In the genomic region with DNA sequence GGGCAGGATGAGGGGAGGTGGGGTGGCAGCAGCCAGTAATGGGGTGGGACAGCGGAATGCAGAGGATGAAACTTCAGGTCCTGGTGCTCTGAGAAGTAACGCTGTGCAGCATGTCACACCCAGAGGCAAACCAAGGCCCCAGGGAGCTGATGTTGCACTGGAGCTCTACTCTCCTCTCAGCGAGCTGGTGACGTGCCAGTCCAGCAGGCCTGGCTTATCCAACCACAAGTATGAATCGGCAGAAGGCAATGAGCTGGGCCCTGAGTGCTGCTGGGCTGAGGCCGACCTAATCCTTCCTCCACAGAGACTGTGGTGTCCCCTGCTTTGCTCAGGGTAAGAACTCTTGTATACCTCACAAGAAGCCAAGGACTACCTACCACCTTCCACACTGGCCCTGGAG, we compare ENCODE assay signal across 17 cellular contexts. TPM values are rescaled to one million over a fixed set of nuclear protein-coding genes. Genes with fewer than 3 reads are reported as not detected.
DNase-seq lines count a peak whose midpoint lies in the region; ATAC-seq and TF ChIP-seq lines count a peak whose summit lies in the region.
"Had no signal": no experiment of that assay in that cellular context is flagged by ENCODE, and none has a peak within 500 bp of the region (broad histone marks: within the 10 kb centered on the region; RNA-seq: fewer than 3 reads in every experiment).

No MANE protein-coding gene starts in this region.

- no peaks in the 10 kb centered on the region for H3K27me3 Mint-ChIP-seq in activated CD8-positive, alpha-beta memory T cell treated with anti-CD3 and anti-CD28 coated beads, Interleukin-2, amount 10 ng/mL, durations not matched to agents 7 days and 5 days
- H3K27me3 Mint-ChIP-seq in activated B cell treated with CpG ODN at 0.5 μM for 24 hours = no peaks in the 10 kb centered on the region

- no peaks in the 10 kb centered on the region for H3K9me3 Mint-ChIP-seq in activated CD8-positive, alpha-beta memory T cell treated with anti-CD3 and anti-CD28 coated beads, Interleukin-2, amount 10 ng/mL, durations not matched to agents 7 days and 5 days (ENCODE audit: low read depth)
- no peaks in the 10 kb centered on the region for H3K9me3 Mint-ChIP-seq in activated B cell treated with CpG ODN at 0.5 μM for 24 hours
- H3K9me3 Mint-ChIP-seq: activated T-cell treated with anti-CD3 and anti-CD28 coated beads, Interleukin-2, amount 50 U/mL, for 72 hours; type B pancreatic cell had no signal

- POLR2A ChIA-PET in activated B cell treated with CpG ODN at 0.5 μM for 24 hours (lab: Charles Lee) = interaction anchor here (0.8 kb wide), 1 partner anchor 8 kb away, joined by 4 read pairs; no protein-coding TSS in a partner anchor

- peak overlapping the region; percentile 76 for H3K27ac Mint-ChIP-seq in activated CD8-positive, alpha-beta memory T cell treated with anti-CD3 and anti-CD28 coated beads, Interleukin-2, amount 10 ng/mL, durations not matched to agents 7 days and 5 days
- no peak overlapping the region for H3K27ac Mint-ChIP-seq in activated B cell treated with CpG ODN at 0.5 μM for 24 hours
- H3K27ac Mint-ChIP-seq: activated T-cell treated with anti-CD3 and anti-CD28 coated beads, Interleukin-2, amount 50 U/mL, for 72 hours; type B pancreatic cell had no signal

- peak; percentile 40 for DNase-seq in activated CD8-positive, alpha-beta memory T cell treated with anti-CD3 and anti-CD28 coated beads, Interleukin-2, amount 10 ng/mL, durations not matched to agents 7 days and 5 days
- no peak for DNase-seq in activated CD8-positive, alpha-beta memory T cell treated with anti-CD3 and anti-CD28 coated beads, Interleukin-2, amount 50 U/mL, for 4 hours
- peak; percentile 63 for DNase-seq in M059J (ENCODE audit: low read depth)
- DNase-seq in activated B cell treated with CpG ODN at 0.5 μM for 24 hours = no peak
- DNase-seq in NCI-H1092 (lab: John Stamatoyannopoulos, UW) = no peak
- DNase-seq in stimulated activated CD4-positive, alpha-beta T cell treated with anti-CD3 and anti-CD28 coated beads, Interleukin-4, amount 100 ng/mL, for 24 hours = no peak
- DNase-seq: activated T-cell treated with anti-CD3 and anti-CD28 coated beads, Interleukin-2, amount 50 U/mL, for 72 hours; cerebellar nuclear complex; foreskin fibroblast; left cardiac atrium; NCI-H2081 treated with DMSO at 0.1 percent for 48 hours had no signal

- CTCF ChIA-PET in activated CD8-positive, alpha-beta memory T cell treated with anti-CD3 and anti-CD28 coated beads, Interleukin-2, amount 10 ng/mL, durations not matched to agents 7 days and 5 days (lab: Charles Lee) = interaction anchor here (0.9 to 2.1 kb wide), 2 partner anchors 9 to 16 kb away, joined by 4 to 5 read pairs; no protein-coding TSS in a partner anchor
- CTCF ChIA-PET in activated B cell treated with CpG ODN at 0.5 μM for 24 hours (lab: Charles Lee) = interaction anchor here (1.2 kb wide), 1 partner anchor 90 kb away, joined by 4 read pairs; no protein-coding TSS in a partner anchor

- ATAC-seq in activated CD8-positive, alpha-beta memory T cell treated with anti-CD3 and anti-CD28 coated beads, Interleukin-2, amount 10 ng/mL, durations not matched to agents 7 days and 5 days = no peak
- ATAC-seq in activated B cell treated with CpG ODN at 0.5 μM for 24 hours (ENCODE audit: low read depth) (peak; percentile 43), HG02798 (IDR thresholded peaks at IDR 0.05; ENCODE audit: poor library complexity, unreplicated experiment) (no peak), GM21529 (IDR thresholded peaks at IDR 0.05; ENCODE audit: unreplicated experiment) (no peak)
- ATAC-seq: left cardiac atrium, Right ventricle myocardium inferior had no signal

- intact Hi-C loops in activated B cell treated with CpG ODN at 0.5 μM for 24 hours (cut with micrococcal nuclease) = no loop called here

- no peak overlapping the region for H3K4me3 Mint-ChIP-seq in activated CD8-positive, alpha-beta memory T cell treated with anti-CD3 and anti-CD28 coated beads, Interleukin-2, amount 10 ng/mL, durations not matched to agents 7 days and 5 days
- H3K4me3 Mint-ChIP-seq in activated B cell treated with CpG ODN at 0.5 μM for 24 hours = no peak overlapping the region
- H3K4me3 Mint-ChIP-seq: activated T-cell treated with anti-CD3 and anti-CD28 coated beads, Interleukin-2, amount 50 U/mL, for 72 hours; type B pancreatic cell had no signal

- peaks cover 45% of the 10 kb centered on the region for H3K36me3 Mint-ChIP-seq in activated CD8-positive, alpha-beta memory T cell treated with anti-CD3 and anti-CD28 coated beads, Interleukin-2, amount 10 ng/mL, durations not matched to agents 7 days and 5 days
- peaks cover 24% of the 10 kb centered on the region for H3K36me3 Mint-ChIP-seq in activated B cell treated with CpG ODN at 0.5 μM for 24 hours (ENCODE audit: low read depth)
- H3K36me3 Mint-ChIP-seq: type B pancreatic cell had no signal

- no peak for TF ChIP-seq CTCF in activated B cell treated with CpG ODN at 0.5 μM for 24 hours (IDR thresholded peaks at IDR 0.05)

- H3K4me1 Mint-ChIP-seq in activated CD8-positive, alpha-beta memory T cell treated with anti-CD3 and anti-CD28 coated beads, Interleukin-2, amount 10 ng/mL, durations not matched to agents 7 days and 5 days = peaks cover 80% of the 10 kb centered on the region
- H3K4me1 Mint-ChIP-seq in activated B cell treated with CpG ODN at 0.5 μM for 24 hours = peaks cover 73% of the 10 kb centered on the region

RNA-seq across cellular contexts. Expression of gene CD86, which starts 30.5 kb away (rescaled TPM):
- total RNA-seq in activated CD8-positive, alpha-beta memory T cell treated with anti-CD3 and anti-CD28 coated beads, Interleukin-2, amount 10 ng/mL, durations not matched to agents 7 days and 5 days = 10 to 100 TPM; 23.4 to 25.3 TPM
- 0.37 TPM in 1 of 2 replicates, not detected in the other for total RNA-seq in M059J (2014; rRNA removed; shearing (Covaris generic))
- total RNA-seq in activated B cell treated with CpG ODN at 0.5 μM for 24 hours = 31.2 and 31.7 TPM in 2 replicates
- total RNA-seq: MCF 10A, osteocyte had no signal

Comparison
In these comparisons a context has a peak if more than half of its experiments do, and no peak if none do; other contexts are left out.
1. DNase-seq: peak in activated CD8-positive, alpha-beta memory T cell treated with anti-CD3 and anti-CD28 coated beads, Interleukin-2, amount 10 ng/mL, durations not matched to agents 7 days and 5 days (single experiment) and M059J (single experiment); none in activated CD8-positive, alpha-beta memory T cell treated with anti-CD3 and anti-CD28 coated beads, Interleukin-2, amount 50 U/mL, for 4 hours (single experiment), activated B cell treated with CpG ODN at 0.5 μM for 24 hours (single experiment), NCI-H1092 (single experiment) and stimulated activated CD4-positive, alpha-beta T cell treated with anti-CD3 and anti-CD28 coated beads, Interleukin-4, amount 100 ng/mL, for 24 hours (single experiment).
2. RNA of gene CD86, which starts 30.5 kb away (total RNA-seq): 31.2 to 31.7 TPM in activated B cell treated with CpG ODN at 0.5 μM for 24 hours and 23.4 to 25.3 TPM in activated CD8-positive, alpha-beta memory T cell treated with anti-CD3 and anti-CD28 coated beads, Interleukin-2, amount 10 ng/mL, durations not matched to agents 7 days and 5 days; 0.37 TPM in M059J; every median in the first group is over 10 times any median in the second.